Comparison of ENCODE assay signal across 8 cellular contexts in the genomic region with DNA sequence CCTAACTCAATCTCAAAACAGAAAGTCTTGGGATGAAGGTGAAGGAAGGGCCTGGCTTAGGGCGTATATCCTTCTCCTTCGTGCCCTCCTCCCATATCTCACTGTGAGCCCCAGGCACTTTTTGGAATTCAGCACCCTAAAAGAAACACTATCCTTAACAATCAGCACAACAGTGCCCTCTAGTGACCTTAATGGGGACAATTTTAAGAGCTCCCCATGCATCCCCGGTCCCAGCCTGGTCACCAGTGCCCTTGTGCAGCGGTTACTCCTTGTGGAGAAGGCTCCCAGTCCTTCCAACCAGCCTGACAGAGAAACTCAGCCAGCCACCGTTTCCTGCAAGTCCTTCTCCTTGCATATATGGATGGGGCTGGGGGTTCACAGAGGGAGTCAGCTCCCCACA. TPM values are rescaled to one million over a fixed set of nuclear protein-coding genes. Genes with fewer than 3 reads are reported as not detected.
DNase-seq lines count a peak whose midpoint lies in the region; ATAC-seq and TF ChIP-seq lines count a peak whose summit lies in the region.

No MANE protein-coding gene starts in this region.

- no peak overlapping the region for H3K23ac ChIP-seq in neuronal stem cell (ENCODE audit: low read depth, low read length, poor library complexity)

- no peak overlapping the region for H2AK5ac ChIP-seq in neuronal stem cell (ENCODE audit: low read depth, low read length)

- H2BK15ac ChIP-seq in neuronal stem cell (ENCODE audit: low read length) = no peak overlapping the region

- H3K4me3 Mint-ChIP-seq in endodermal cell = no peak overlapping the region

- H3K9me3 Mint-ChIP-seq in endodermal cell = no peaks in the 10 kb centered on the region

- DNase-seq in NOMO-1 treated with DMSO at 0.1 percent for 48 hours (lab: John Stamatoyannopoulos, UW; ENCODE audit: unreplicated experiment) (peak; percentile 4), NOMO-1 treated with dmso at 0.1 percent for 144 hours (lab: John Stamatoyannopoulos, UW; ENCODE audit: unreplicated experiment) (no peak), HuH-7 (ENCODE audit: low spot score) (peak; percentile 55), SJCRH30 (peak; percentile 61 to 87), endodermal cell (peak; percentile 86), neuronal stem cell (ENCODE audit: low spot score) (peak; percentile 21), aorta (no peak)

- no peak overlapping the region for H4K8ac ChIP-seq in neuronal stem cell (ENCODE audit: low read depth, low read length)

- H3K18ac ChIP-seq in neuronal stem cell (ENCODE audit: low read length) = no peak overlapping the region

- H3K9ac ChIP-seq in endodermal cell (ENCODE audit: extremely low read depth, low read length, poor library complexity, severe bottlenecking) = no peak overlapping the region
- no peak overlapping the region for H3K9ac ChIP-seq in neuronal stem cell (ENCODE audit: low read depth, low read length, poor library complexity)

- H3K27me3 ChIP-seq in SJCRH30 (no peaks in the 10 kb centered on the region), endodermal cell (ENCODE audit: control insufficient read depth, insufficient read depth, low read length, poor library complexity, severe bottlenecking) (peaks cover 11% of the 10 kb centered on the region), neuronal stem cell (ENCODE audit: control insufficient read depth in 3 of 3, insufficient read depth in 3 of 3, low read depth in 1 of 3, low read length in 3 of 3) (peaks cover 0 to 24% (median 0%) of the 10 kb centered on the region in 3 experiments), aorta (ENCODE audit: control insufficient read depth in 1 of 2, insufficient read depth in 2 of 2, low read length in 1 of 2) (no peaks in the 10 kb centered on the region)

- H3K27me3 Mint-ChIP-seq in endodermal cell (ENCODE audit: insufficient read depth) = peaks cover 28% of the 10 kb centered on the region

- H3K14ac ChIP-seq in neuronal stem cell (ENCODE audit: low read length) = no peak overlapping the region

- intact Hi-C loops in aorta (cut with DNase I) = loop anchor here in 1 of 2 donors (2.0 to 10.0 kb wide), 2 partner anchors 107 to 145 kb away; no protein-coding TSS in a partner anchor

- H3K36me3 Mint-ChIP-seq in endodermal cell (ENCODE audit: low read depth) = no peaks in the 10 kb centered on the region

- H3K4me2 ChIP-seq in neuronal stem cell (ENCODE audit: insufficient read depth, low read length, poor library complexity, severe bottlenecking) = no peak overlapping the region

- H3K4me1 ChIP-seq in SJCRH30 = no peaks in the 10 kb centered on the region
- no peaks in the 10 kb centered on the region for H3K4me1 ChIP-seq in endodermal cell (ENCODE audit: control insufficient read depth, insufficient read depth, low read length)
- H3K4me1 ChIP-seq in neuronal stem cell (ENCODE audit: control insufficient read depth in 2 of 2, insufficient read depth in 1 of 2, low read depth in 1 of 2, low read length in 2 of 2) = peaks cover 0 to 7% of the 10 kb centered on the region in 2 donors
- H3K4me1 ChIP-seq in aorta (ENCODE audit: control insufficient read depth in 1 of 2, insufficient read depth in 2 of 2, low read length in 2 of 2) = no peaks in the 10 kb centered on the region

- no peaks in the 10 kb centered on the region for H3K36me3 ChIP-seq in SJCRH30
- H3K36me3 ChIP-seq in endodermal cell (ENCODE audit: control insufficient read depth, insufficient read depth, low read length) = no peaks in the 10 kb centered on the region
- no peaks in the 10 kb centered on the region for H3K36me3 ChIP-seq in neuronal stem cell (replicated peaks in 1 of 2; ENCODE audit: control insufficient read depth in 2 of 2, insufficient read depth in 2 of 2, low read length in 2 of 2)
- H3K36me3 ChIP-seq in aorta (ENCODE audit: control insufficient read depth in 1 of 2, insufficient read depth in 2 of 2, low read length in 1 of 2) = peaks cover 0 to 3% of the 10 kb centered on the region in 2 donors

- no peak overlapping the region for H3K27ac Mint-ChIP-seq in endodermal cell

- H3K4me3 ChIP-seq in SJCRH30 = no peak overlapping the region
- H3K4me3 ChIP-seq in endodermal cell (ENCODE audit: low read length) = no peak overlapping the region
- H3K4me3 ChIP-seq in neuronal stem cell (ENCODE audit: low read length in 2 of 2) = no peak overlapping the region
- no peak overlapping the region for H3K4me3 ChIP-seq in aorta (ENCODE audit: low read length in 2 of 2)

- no peak overlapping the region for H2BK12ac ChIP-seq in neuronal stem cell (ENCODE audit: low read length)

- no peak overlapping the region for H3K27ac ChIP-seq in SJCRH30
- H3K27ac ChIP-seq in endodermal cell (ENCODE audit: low read depth, low read length) = no peak overlapping the region
- H3K27ac ChIP-seq in neuronal stem cell (replicated peaks; ENCODE audit: low read length) = no peak overlapping the region
- no peak overlapping the region for H3K27ac ChIP-seq in aorta (ENCODE audit: low read depth in 1 of 2, low read length in 2 of 2)

- no peak overlapping the region for H4K91ac ChIP-seq in neuronal stem cell (ENCODE audit: low read depth, low read length, poor library complexity)

- 24% methylated on average over 5 of the region's 5 CpGs; no CpG with 5 or more reads in 1 of the 2 experiments for WGBS in endodermal cell (ENCODE audit: insufficient coverage in 1 of 2, insufficient read length in 1 of 2), 2 experiments
- WGBS in neuronal stem cell (ENCODE audit: extremely low coverage in 2 of 2, insufficient read length in 2 of 2, insufficient replicate concordance in 1 of 2), 2 donors = no CpG with 5 or more reads among the region's 5 CpGs
- WGBS in aorta, 2 donors = 10 to 23% methylated on average over 5 of the region's 5 CpGs

- no peaks in the 10 kb centered on the region for H3K9me3 ChIP-seq in SJCRH30 (replicated peaks)
- no peaks in the 10 kb centered on the region for H3K9me3 ChIP-seq in endodermal cell (ENCODE audit: control insufficient read depth, low read length)
- H3K9me3 ChIP-seq in neuronal stem cell (replicated peaks in 1 of 2; ENCODE audit: control insufficient read depth in 2 of 2, insufficient read depth in 1 of 2, low read depth in 1 of 2, low read length in 2 of 2) = no peaks in the 10 kb centered on the region
- H3K9me3 ChIP-seq in aorta (ENCODE audit: control insufficient read depth, low read length) = no peaks in the 10 kb centered on the region

- peak; percentile 81 for TF ChIP-seq CTCF in endodermal cell (conservative IDR thresholded peaks at IDR 0.05)

- ATAC-seq in GM19452 (IDR thresholded peaks at IDR 0.05; ENCODE audit: unreplicated experiment) (peak; percentile 52), aorta (ENCODE audit: low FRiP score) (no peak)

- H2BK5ac ChIP-seq in neuronal stem cell (ENCODE audit: low read length) = no peak overlapping the region

- H3K4ac ChIP-seq in neuronal stem cell (ENCODE audit: low read length) = no peak overlapping the region

- no peaks in the 10 kb centered on the region for H3K79me1 ChIP-seq in neuronal stem cell (ENCODE audit: low read depth, low read length)

- H3K4me1 Mint-ChIP-seq in endodermal cell = peaks cover 7% of the 10 kb centered on the region

- no peak overlapping the region for H2BK120ac ChIP-seq in neuronal stem cell (ENCODE audit: low read depth, low read length)

- H2AFZ ChIP-seq in neuronal stem cell (ENCODE audit: low read length) = no peak overlapping the region

RNA-seq across cellular contexts. Expression of gene PAK3, which starts 4.2 kb away (rescaled TPM):
- total RNA-seq in SJCRH30 (2014; rRNA removed; shearing (Covaris generic)) = 4.1 and 5.2 TPM in 2 replicates
- 1 to 10 TPM; 1.5 to 4.2 TPM for total RNA-seq in endodermal cell
- polyA plus RNA-seq in endodermal cell (2013, experiment 1 of 2) = 12.0 TPM
- 10.9 TPM for polyA plus RNA-seq in endodermal cell (2013, experiment 2 of 2)
- polyA plus RNA-seq in neuronal stem cell (2013, experiment 1 of 2) = 4.8 TPM
- polyA plus RNA-seq in neuronal stem cell (2013, experiment 2 of 2) = 4.4 TPM
- 10 to 100 TPM; 14.7 to 24.5 TPM for total RNA-seq in aorta
- under 1 TPM; 0.50 to 0.84 TPM for polyA plus RNA-seq in aorta

Comparison
In these comparisons a context has a peak if more than half of its experiments do, and no peak if none do; other contexts are left out.
1. DNase-seq: peak in NOMO-1 treated with DMSO at 0.1 percent for 48 hours (single experiment), HuH-7 (single experiment), SJCRH30 (2 of 2), endodermal cell (single experiment) and neuronal stem cell (single experiment); none in NOMO-1 treated with dmso at 0.1 percent for 144 hours (single experiment) and aorta (0 of 2).